1 cellular context compared by ENCODE assay signal in genomic region chr3:185561958-185562357, GRCh38.
TF ChIP-seq lines count a peak whose summit lies in the region.

No MANE protein-coding gene starts in this region.

TF ChIP-seq in H1, 55 proteins besides CTCF, POLR2A, EP300 and RAD21:
- no peak for TF ChIP-seq JUND (IDR thresholded peaks at IDR 0.05; ENCODE audit: low read length)
- no peak for TF ChIP-seq SP4 (IDR thresholded peaks at IDR 0.05; ENCODE audit: low read length)
- TF ChIP-seq KDM4A (IDR thresholded peaks at IDR 0.05; ENCODE audit: low read depth, low read length, severe bottlenecking) = no peak
- no peak for TF ChIP-seq EZH2 (IDR thresholded peaks at IDR 0.05; ENCODE audit: low read depth, low read length, severe bottlenecking)
- TF ChIP-seq USF2 (IDR thresholded peaks at IDR 0.05; ENCODE audit: low read length) = no peak
- TF ChIP-seq CHD1 (IDR thresholded peaks at IDR 0.05; ENCODE audit: low read depth, low read length) = no peak
- TF ChIP-seq RNF2 (IDR thresholded peaks at IDR 0.05; ENCODE audit: borderline replicate concordance, low read depth, low read length, missing control alignments, poor library complexity, severe bottlenecking) = no peak
- no peak for TF ChIP-seq RXRA (IDR thresholded peaks at IDR 0.05; ENCODE audit: insufficient read depth, low read depth, low read length)
- TF ChIP-seq PHF8 (conservative IDR thresholded peaks at IDR 0.05; ENCODE audit: low read depth, low read length) = no peak
